Comparison of ENCODE assay signal across 34 cellular contexts in genomic region chr15:73389971-73390544, GRCh38. TPM values are rescaled to one million over a fixed set of nuclear protein-coding genes. Genes with fewer than 3 reads are reported as not detected.
A peak's percentile ranks its signal among the peaks of the same experiment; 100 is the strongest.
DNase-seq lines count a peak whose midpoint lies in the region; ATAC-seq, FAIRE-seq and TF ChIP-seq lines count a peak whose summit lies in the region.
"Had no signal": no experiment of that assay in that cellular context is flagged by ENCODE, and none has a peak within 500 bp of the region (broad histone marks: within the 10 kb centered on the region; RNA-seq: fewer than 3 reads in every experiment).

No MANE protein-coding gene starts in this region.

- ATAC-seq in RWPE2 (ENCODE audit: low read depth), result no peak
- ATAC-seq: activated CD4-positive, CD25-positive, alpha-beta regulatory T cell treated with anti-CD3 and anti-CD28 coated beads, Interleukin-2, amount 50 U/mL, for 24 hours; activated CD8-positive, alpha-beta memory T cell treated with anti-CD3 and anti-CD28 coated beads, Interleukin-2, amount 10 ng/mL, durations not matched to agents 7 days and 5 days; activated T-cell treated with anti-CD3 and anti-CD28 coated beads, Interleukin-2, amount 50 U/mL, for 4 hours; HCT116; K562; stimulated activated naive CD8-positive, alpha-beta T cell treated with anti-CD3 and anti-CD28 coated beads, Interleukin-15, amount 100 ng/mL, for 72 hours had no signal

- TF ChIP-seq CTCF in RWPE2 (IDR thresholded peaks at IDR 0.05; ENCODE audit: poor library complexity, severe bottlenecking) (no peak), hepatocyte (IDR thresholded peaks at IDR 0.05; ENCODE audit: poor library complexity) (no peak), D721Med (IDR thresholded peaks at IDR 0.05; ENCODE audit: insufficient read depth, missing control alignments) (no peak), PC-9 (conservative IDR thresholded peaks at IDR 0.05) (no peak)

- no peak overlapping the region for H2BK12ac ChIP-seq in trophoblast cell (ENCODE audit: low read length)

- no peak overlapping the region for H3K4me2 ChIP-seq in hepatocyte
- peak overlapping the region; percentile 30 for H3K4me2 ChIP-seq in trophoblast cell (ENCODE audit: low read length)
- H3K4me2 ChIP-seq in PC-9, result no peak overlapping the region

- H4K20me1 ChIP-seq in hepatocyte (ENCODE audit: insufficient read depth, poor library complexity, severe bottlenecking) (no peaks in the 10 kb centered on the region), PC-9 (ENCODE audit: insufficient read depth) (no peaks in the 10 kb centered on the region)

- no peak overlapping the region for H3K4me3 ChIP-seq in RWPE2 (ENCODE audit: severe bottlenecking)
- no peak overlapping the region for H3K4me3 ChIP-seq in hepatocyte
- no peak overlapping the region for H3K4me3 ChIP-seq in trophoblast cell (ENCODE audit: low read depth, low read length)
- H3K4me3 ChIP-seq in PC-9, result no peak overlapping the region
- H3K4me3 ChIP-seq: K562, spleen, thoracic aorta, vagina had no signal

- no peak overlapping the region for H2BK5ac ChIP-seq in trophoblast cell (ENCODE audit: low read depth, low read length, poor library complexity)

- no peak for FAIRE-seq in D721Med (lab: Jason Lieb, UNC)
- FAIRE-seq: endothelial cell of umbilical vein, K562, TTC549 had no signal

- H3K9me2 ChIP-seq in hepatocyte (replicated peaks; ENCODE audit: insufficient read depth) (no peaks in the 10 kb centered on the region), PC-9 (ENCODE audit: insufficient read depth) (no peaks in the 10 kb centered on the region)

- POLR2A ChIA-PET in PC-9 (lab: Charles Lee; ENCODE audit: unreplicated experiment), result no interaction called here

- H2AFZ ChIP-seq in hepatocyte, result no peak overlapping the region
- no peak overlapping the region for H2AFZ ChIP-seq in trophoblast cell (ENCODE audit: insufficient read depth, low read length, poor library complexity)
- no peak overlapping the region for H2AFZ ChIP-seq in PC-9

- peak overlapping the region; percentile 19 for H2BK120ac ChIP-seq in trophoblast cell (ENCODE audit: insufficient read depth, low read length, poor library complexity)

- H3K14ac ChIP-seq in trophoblast cell (ENCODE audit: low read length), result no peak overlapping the region

- no peak overlapping the region for H3K23ac ChIP-seq in trophoblast cell (ENCODE audit: low read length)

- intact Hi-C loops in PC-9 (cut with micrococcal nuclease; ENCODE audit: unreplicated experiment), result no loop called here

- H3F3A ChIP-seq in PC-9 (ENCODE audit: insufficient read depth, low read depth), result peaks cover 17% of the 10 kb centered on the region

- 85% methylated on average over 2 of the region's 2 CpGs for WGBS in hepatocyte (ENCODE audit: low lambda C conversion rate, missing lambda C conversion rate)
- no CpG with 5 or more reads among the region's 2 CpGs for WGBS in trophoblast cell (ENCODE audit: extremely low coverage, insufficient coverage, insufficient read length)

- H3K79me1 ChIP-seq in trophoblast cell (ENCODE audit: low read length), result peaks cover 5% of the 10 kb centered on the region

- no peak overlapping the region for H4K8ac ChIP-seq in trophoblast cell (ENCODE audit: low read depth, low read length)

- CTCF ChIA-PET in PC-9 (lab: Charles Lee), result no interaction called here

- H3K9me3 ChIP-seq in RWPE2 (ENCODE audit: severe bottlenecking) (no peaks in the 10 kb centered on the region), hepatocyte (ENCODE audit: low read depth) (no peaks in the 10 kb centered on the region), trophoblast cell (ENCODE audit: insufficient read depth, low read depth, low read length) (peaks cover 5% of the 10 kb centered on the region), PC-9 (ENCODE audit: insufficient read depth, low read depth) (no peaks in the 10 kb centered on the region; the same call in 1 of the 2 replicates)
- H3K9me3 ChIP-seq: spleen, thoracic aorta, vagina had no signal

- peak overlapping the region; percentile 29 for H4K91ac ChIP-seq in trophoblast cell (ENCODE audit: low read depth, low read length)

- H3K79me2 ChIP-seq in hepatocyte (no peaks in the 10 kb centered on the region), trophoblast cell (ENCODE audit: control insufficient read depth, insufficient read depth, low read length, poor library complexity) (no peaks in the 10 kb centered on the region), PC-9 (ENCODE audit: low read depth) (no peaks in the 10 kb centered on the region)

- H3K27me3 ChIP-seq in RWPE2 (ENCODE audit: insufficient read depth, poor library complexity, severe bottlenecking), result no peaks in the 10 kb centered on the region
- no peaks in the 10 kb centered on the region for H3K27me3 ChIP-seq in hepatocyte
- no peaks in the 10 kb centered on the region for H3K27me3 ChIP-seq in trophoblast cell (ENCODE audit: insufficient read depth, low read length)
- 0 out of 2 replicates have a peak, but pooled peaks cover 6% of the 10 kb centered on the region for H3K27me3 ChIP-seq in PC-9 (ENCODE audit: insufficient read depth, low read depth)
- H3K27me3 ChIP-seq: vagina had no signal

- no peak overlapping the region for H3K9ac ChIP-seq in trophoblast cell (ENCODE audit: low read length)

- BruUV-seq in PC-9 (replicated peaks; lab: Mats Ljungman, UMichigan), result no TSS peak

- H3K4ac ChIP-seq in trophoblast cell (ENCODE audit: low read depth, low read length), result no peak overlapping the region

- H3K27ac ChIP-seq in RWPE2 (ENCODE audit: poor library complexity, severe bottlenecking) (no peak overlapping the region), hepatocyte (peak overlapping the region; percentile 76), trophoblast cell (ENCODE audit: low read depth, low read length) (peak overlapping the region; percentile 48), PC-9 (no peak overlapping the region)
- H3K27ac ChIP-seq: spleen, thoracic aorta, vagina had no signal

- DNase-seq in HCEC 1CT (peak; percentile 62), RWPE2 (ENCODE audit: low spot score) (peak; percentile 9), hepatocyte (ENCODE audit: low spot score) (no peak), trophoblast cell (no peak), D721Med (ENCODE audit: insufficient read length, low spot score) (no peak), PC-9 (no peak)
- no peak for DNase-seq in activated naive CD4-positive, alpha-beta T cell (lab: John Stamatoyannopoulos, UW)
- DNase-seq: activated CD4-positive, alpha-beta T cell treated with anti-CD3 and anti-CD28 coated beads, Interleukin-2, amount 50 U/mL, for 4 hours; activated CD8-positive, alpha-beta memory T cell treated with anti-CD3 and anti-CD28 coated beads, Interleukin-2, amount 10 ng/mL, durations not matched to agents 7 days and 5 days; activated gamma-delta T cell; activated naive CD8-positive, alpha-beta T cell treated with anti-CD3 and anti-CD28 coated beads, Interleukin-2, amount 10 ng/mL, durations not matched to agents 7 days and 5 days; activated T-cell treated with anti-CD3 and anti-CD28 coated beads, Interleukin-2, amount 50 U/mL, for 4 hours; hypothalamus; left cardiac atrium; NCI-H1092 treated with DMSO at 0.1 percent for 48 hours; NCI-H187; NCI-H2171 treated with DMSO at 0.1 percent for 48 hours; NCI-H510A treated with DMSO at 0.1 percent for 48 hours; RPMI8226; stimulated activated CD8-positive, alpha-beta memory T cell treated with anti-CD3 and anti-CD28 coated beads, Interleukin-4, amount 100 ng/mL, for 48 hours; stimulated activated naive CD8-positive, alpha-beta T cell treated with anti-CD3 and anti-CD28 coated beads, Interleukin-15, amount 100 ng/mL, for 72 hours; T-helper 1 cell had no signal

- H3K36me3 ChIP-seq in RWPE2 (ENCODE audit: low read depth) (no peaks in the 10 kb centered on the region), hepatocyte (replicated peaks; ENCODE audit: insufficient read depth, low read depth) (no peaks in the 10 kb centered on the region), trophoblast cell (ENCODE audit: control insufficient read depth in 1 of 2, insufficient read depth in 2 of 2, low read length in 2 of 2) (no peaks in the 10 kb centered on the region), PC-9 (ENCODE audit: low read depth) (no peaks in the 10 kb centered on the region)
- H3K36me3 ChIP-seq: spleen, thoracic aorta, vagina had no signal

- no peak overlapping the region for H2AK5ac ChIP-seq in trophoblast cell (ENCODE audit: low read length)

- no peak overlapping the region for H3K18ac ChIP-seq in trophoblast cell (ENCODE audit: low read length)

- H3K4me1 ChIP-seq in RWPE2 (ENCODE audit: insufficient read depth, poor library complexity, severe bottlenecking) (peaks cover 15% of the 10 kb centered on the region), hepatocyte (ENCODE audit: insufficient read depth) (peaks cover 14% of the 10 kb centered on the region), trophoblast cell (ENCODE audit: control insufficient read depth in 1 of 2, insufficient read depth in 2 of 2, low read length in 2 of 2) (peaks cover 18 to 19% of the 10 kb centered on the region in 2 experiments), PC-9 (replicated peaks; ENCODE audit: insufficient read depth) (peaks cover 16% of the 10 kb centered on the region)
- H3K4me1 ChIP-seq: spleen, vagina had no signal

- H4K12ac ChIP-seq in trophoblast cell (ENCODE audit: low read depth, low read length), result no peak overlapping the region

RNA-seq across cellular contexts. Expression of gene HCN4, which starts 21.3 kb away (rescaled TPM):
- total RNA-seq in hepatocyte, result 0.16 and 0.27 TPM in 2 replicates
- 0.40 and 1.1 TPM in 2 replicates for polyA plus RNA-seq in hepatocyte
- polyA plus RNA-seq in trophoblast cell (2013), result 2.9 and 3.0 TPM in 2 replicates
- not detected in 2 replicates for total RNA-seq in PC-9 (2021)
- total RNA-seq: activated CD8-positive, alpha-beta memory T cell treated with anti-CD3 and anti-CD28 coated beads, Interleukin-2, amount 10 ng/mL, durations not matched to agents 7 days and 5 days; activated naive CD8-positive, alpha-beta T cell treated with anti-CD3 and anti-CD28 coated beads, Interleukin-2, amount 10 ng/mL, durations not matched to agents 7 days and 5 days; activated T-cell treated with anti-CD3 and anti-CD28 coated beads, Interleukin-2, amount 50 U/mL, for 4 hours; endothelial cell of umbilical vein; fibroblast of lung; G401; K562; spleen; thoracic aorta had no signal
- polyA plus RNA-seq: AG04450, BJ, fibroblast of lung, K562, spleen had no signal

RNA-seq across cellular contexts. Expression of gene REC114, which starts 52.9 kb away (rescaled TPM):
- total RNA-seq in hepatocyte, result not detected in 2 replicates
- polyA plus RNA-seq in hepatocyte, result 0.24 TPM in 1 of 2 replicates, not detected in the other
- not detected in 2 replicates for polyA plus RNA-seq in trophoblast cell (2013)
- total RNA-seq in PC-9 (2021), result not detected in 2 replicates
- total RNA-seq: activated CD8-positive, alpha-beta memory T cell treated with anti-CD3 and anti-CD28 coated beads, Interleukin-2, amount 10 ng/mL, durations not matched to agents 7 days and 5 days; activated naive CD8-positive, alpha-beta T cell treated with anti-CD3 and anti-CD28 coated beads, Interleukin-2, amount 10 ng/mL, durations not matched to agents 7 days and 5 days; activated T-cell treated with anti-CD3 and anti-CD28 coated beads, Interleukin-2, amount 50 U/mL, for 4 hours; endothelial cell of umbilical vein; fibroblast of lung; G401; K562; spleen; thoracic aorta; vagina had no signal
- polyA plus RNA-seq: AG04450, BJ, endothelial cell of umbilical vein, fibroblast of lung, spleen had no signal

Comparison
In these comparisons a context has a peak if more than half of its experiments do, and no peak if none do; other contexts are left out.
1. DNase-seq: peak in HCEC 1CT (single experiment) and RWPE2 (single experiment); none in hepatocyte (single experiment), trophoblast cell (0 of 2), D721Med (single experiment), PC-9 (0 of 2) and activated naive CD4-positive, alpha-beta T cell (0 of 4).
2. H3K27ac ChIP-seq: peak in hepatocyte (single experiment) and trophoblast cell (single experiment); none in RWPE2 (single experiment) and PC-9 (single experiment).